Comparison of ENCODE assay signal across 12 cellular contexts in the genomic region with DNA sequence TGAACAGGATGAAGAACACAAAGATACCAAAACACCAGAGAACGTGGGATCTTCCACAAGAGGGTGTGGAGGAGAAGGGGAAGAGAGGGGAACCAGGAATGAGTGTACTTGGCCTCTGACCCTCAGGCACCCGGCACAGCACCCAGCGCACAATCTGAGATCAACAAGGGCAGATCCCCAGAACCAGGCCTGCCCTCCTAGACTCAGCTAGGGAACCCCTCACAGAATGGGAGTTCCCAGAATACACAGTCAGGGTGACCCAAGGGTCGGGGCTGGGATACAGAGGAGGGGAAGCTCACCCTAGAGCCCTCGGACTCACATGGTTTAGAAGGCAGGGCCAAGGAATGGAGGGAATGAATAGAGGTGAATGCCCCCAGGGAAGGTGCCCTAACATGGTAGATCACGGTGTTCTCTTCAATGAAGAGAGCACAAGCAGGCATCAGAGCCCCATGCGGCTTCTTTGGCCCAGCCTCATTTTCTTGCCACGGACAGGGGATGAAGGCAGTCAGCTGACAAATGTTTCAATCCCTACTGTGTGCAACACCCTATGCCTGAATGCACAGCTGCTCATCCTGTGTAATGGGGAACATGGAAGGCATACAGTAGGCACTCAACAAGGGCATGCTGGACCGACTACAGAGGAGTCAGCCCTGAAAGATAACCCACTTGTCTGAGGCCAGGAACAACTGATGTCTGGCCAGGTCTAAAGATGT. TPM values are rescaled to one million over a fixed set of nuclear protein-coding genes. Genes with fewer than 3 reads are reported as not detected.
DNase-seq lines count a peak whose midpoint lies in the region; ATAC-seq and TF ChIP-seq lines count a peak whose summit lies in the region.
"Had no signal": no experiment of that assay in that cellular context is flagged by ENCODE, and none has a peak within 500 bp of the region (broad histone marks: within the 10 kb centered on the region; RNA-seq: fewer than 3 reads in every experiment).

No MANE protein-coding gene starts in this region.

- H3K27me3 Mint-ChIP-seq in activated naive CD4-positive, alpha-beta T cell treated with anti-CD3 and anti-CD28 coated beads for 36 hours (ENCODE audit: low read depth): no peaks in the 10 kb centered on the region
- H3K27me3 Mint-ChIP-seq in activated CD8-positive, alpha-beta T cell treated with anti-CD3 and anti-CD28 coated beads, Interleukin-2, amount 10 ng/mL, durations not matched to agents 7 days and 5 days (ENCODE audit: low read depth): no peaks in the 10 kb centered on the region

- no peaks in the 10 kb centered on the region for H3K27me3 ChIP-seq in muscle layer of duodenum (ENCODE audit: low read depth, low read length)
- H3K27me3 ChIP-seq in upper lobe of left lung: no peaks in the 10 kb centered on the region
- H3K27me3 ChIP-seq: adrenal gland had no signal

- intact Hi-C loops in activated naive CD4-positive, alpha-beta T cell treated with anti-CD3 and anti-CD28 coated beads for 36 hours (cut with micrococcal nuclease): loop anchor here (1.0 to 2.0 kb wide), 3 partner anchors 15 to 66 kb away; a partner anchor contains a TSS

- H3K4me1 ChIP-seq in muscle layer of duodenum (ENCODE audit: control insufficient read depth in 1 of 2, insufficient read depth in 2 of 2, low read length in 2 of 2) (peaks cover 51 to 74% of the 10 kb centered on the region in 2 donors), upper lobe of left lung (peaks cover 77 to 83% (median 78%) of the 10 kb centered on the region in 4 donors)

- CTCF ChIA-PET in activated naive CD4-positive, alpha-beta T cell treated with anti-CD3 and anti-CD28 coated beads for 36 hours (lab: Charles Lee): interaction anchor here (0.6 to 14.7 kb wide), 6 partner anchors 16 to 178 kb away, joined by 3 to 189 read pairs (median 8); a partner anchor contains a TSS
- CTCF ChIA-PET in activated CD8-positive, alpha-beta T cell treated with anti-CD3 and anti-CD28 coated beads, Interleukin-2, amount 10 ng/mL, durations not matched to agents 7 days and 5 days (lab: Charles Lee): interaction anchor here (1.4 to 27.7 kb wide), 4 partner anchors 14 to 339 kb away, joined by 3 to 387 read pairs (median 185); a partner anchor contains a TSS

- no peak for TF ChIP-seq POLR2A in upper lobe of left lung (IDR thresholded peaks at IDR 0.05)

- H3K36me3 ChIP-seq in muscle layer of duodenum (ENCODE audit: control insufficient read depth in 1 of 2, insufficient read depth in 2 of 2, low read length in 2 of 2) (peaks cover 0 to 11% of the 10 kb centered on the region in 2 donors), upper lobe of left lung (peaks cover 0 to 6% (median 3%) of the 10 kb centered on the region in 4 donors)

- ATAC-seq in activated CD8-positive, alpha-beta T cell treated with anti-CD3 and anti-CD28 coated beads, Interleukin-2, amount 10 ng/mL, durations not matched to agents 7 days and 5 days: no peak
- ATAC-seq in upper lobe of left lung (ENCODE audit: low FRiP score in 2 of 2): no peak
- ATAC-seq: right cardiac atrium had no signal

- peaks cover 55% of the 10 kb centered on the region for H3K4me1 Mint-ChIP-seq in activated naive CD4-positive, alpha-beta T cell treated with anti-CD3 and anti-CD28 coated beads for 36 hours (ENCODE audit: low read depth)
- peaks cover 76% of the 10 kb centered on the region for H3K4me1 Mint-ChIP-seq in activated CD8-positive, alpha-beta T cell treated with anti-CD3 and anti-CD28 coated beads, Interleukin-2, amount 10 ng/mL, durations not matched to agents 7 days and 5 days (ENCODE audit: low read depth)

- H3K9me3 ChIP-seq in muscle layer of duodenum (ENCODE audit: control insufficient read depth in 1 of 2, low read length in 2 of 2): no peaks in the 10 kb centered on the region
- H3K9me3 ChIP-seq in upper lobe of left lung: no peaks in the 10 kb centered on the region
- H3K9me3 ChIP-seq: adrenal gland had no signal

- H3K4me3 ChIP-seq in muscle layer of duodenum (ENCODE audit: low read depth in 1 of 2, low read length in 2 of 2) (no peak overlapping the region), upper lobe of left lung (no peak overlapping the region)
- H3K4me3 ChIP-seq: adrenal gland had no signal

- peak overlapping the region; percentile 37 for H3K27ac ChIP-seq in muscle layer of duodenum (ENCODE audit: low read length)
- H3K27ac ChIP-seq in upper lobe of left lung: peak overlapping the region in 3 of 4 donors; percentile 57 to 74 (median 62)

- H3K4me3 Mint-ChIP-seq in activated naive CD4-positive, alpha-beta T cell treated with anti-CD3 and anti-CD28 coated beads for 36 hours: no peak overlapping the region
- no peak overlapping the region for H3K4me3 Mint-ChIP-seq in activated CD8-positive, alpha-beta T cell treated with anti-CD3 and anti-CD28 coated beads, Interleukin-2, amount 10 ng/mL, durations not matched to agents 7 days and 5 days

- POLR2A ChIA-PET in activated CD8-positive, alpha-beta T cell treated with anti-CD3 and anti-CD28 coated beads, Interleukin-2, amount 10 ng/mL, durations not matched to agents 7 days and 5 days (lab: Charles Lee): interaction anchor here (5.7 kb wide), 1 partner anchor 13 kb away, joined by 32 read pairs; a partner anchor contains a TSS

- H3K9me3 Mint-ChIP-seq in activated naive CD4-positive, alpha-beta T cell treated with anti-CD3 and anti-CD28 coated beads for 36 hours: no peaks in the 10 kb centered on the region
- no peaks in the 10 kb centered on the region for H3K9me3 Mint-ChIP-seq in activated CD8-positive, alpha-beta T cell treated with anti-CD3 and anti-CD28 coated beads, Interleukin-2, amount 10 ng/mL, durations not matched to agents 7 days and 5 days (ENCODE audit: insufficient read depth)

- TF ChIP-seq EP300 in upper lobe of left lung (IDR thresholded peaks at IDR 0.05): no peak

- 70 to 77% methylated on average over 7 to 8 of the region's 9 CpGs for WGBS in upper lobe of left lung, 2 donors

- DNase-seq in activated naive CD4-positive, alpha-beta T cell treated with anti-CD3 and anti-CD28 coated beads for 36 hours: no peak
- no peak for DNase-seq in activated naive CD4-positive, alpha-beta T cell treated with Interleukin-2 at 50 U/mL for 16 hours
- no peak for DNase-seq in activated CD8-positive, alpha-beta T cell treated with anti-CD3 and anti-CD28 coated beads, Interleukin-2, amount 10 ng/mL, durations not matched to agents 7 days and 5 days
- DNase-seq in upper lobe of left lung (no peak), NCI-H2171 treated with DMSO at 0.1 percent for 48 hours (lab: John Stamatoyannopoulos, UW) (no peak), H4 (ENCODE audit: low spot score) (no peak), T1000 (lab: John Stamatoyannopoulos, UW) (no peak)
- DNase-seq: hippocampal formation, NCI-H345, right cardiac atrium had no signal

- no peaks in the 10 kb centered on the region for H3K36me3 Mint-ChIP-seq in activated naive CD4-positive, alpha-beta T cell treated with anti-CD3 and anti-CD28 coated beads for 36 hours (ENCODE audit: low read depth)
- no peaks in the 10 kb centered on the region for H3K36me3 Mint-ChIP-seq in activated CD8-positive, alpha-beta T cell treated with anti-CD3 and anti-CD28 coated beads, Interleukin-2, amount 10 ng/mL, durations not matched to agents 7 days and 5 days (ENCODE audit: low read depth)

- TF ChIP-seq CTCF in upper lobe of left lung (IDR thresholded peaks at IDR 0.05): no peak

- H3K27ac Mint-ChIP-seq in activated naive CD4-positive, alpha-beta T cell treated with anti-CD3 and anti-CD28 coated beads for 36 hours: peak overlapping the region; percentile 96
- peak overlapping the region; percentile 6 for H3K27ac Mint-ChIP-seq in activated CD8-positive, alpha-beta T cell treated with anti-CD3 and anti-CD28 coated beads, Interleukin-2, amount 10 ng/mL, durations not matched to agents 7 days and 5 days

RNA-seq across cellular contexts. Expression of a gene that starts 13.1 kb away (rescaled TPM):
- 10 to 100 TPM in 1 of 2 experiments, 1 to 10 TPM in 1; 9.4 to 10.3 TPM for total RNA-seq in activated naive CD4-positive, alpha-beta T cell treated with anti-CD3 and anti-CD28 coated beads for 36 hours
- 1 to 10 TPM; 2.2 to 4.0 TPM for total RNA-seq in activated CD8-positive, alpha-beta T cell treated with anti-CD3 and anti-CD28 coated beads, Interleukin-2, amount 10 ng/mL, durations not matched to agents 7 days and 5 days
- total RNA-seq in upper lobe of left lung: 100 to 1,000 TPM in 1 of 6 donors, 10 to 100 TPM in 4, 1 to 10 TPM in 1; 9.9 to 118 (median 26.2) TPM
- 18.7 and 19.6 TPM in 2 replicates for total RNA-seq in H4 (2014; rRNA removed; shearing (Covaris generic))

RNA-seq across cellular contexts. Expression of a gene that starts 56.6 kb away (rescaled TPM):
- total RNA-seq in activated naive CD4-positive, alpha-beta T cell treated with anti-CD3 and anti-CD28 coated beads for 36 hours: 100 to 1,000 TPM; 185 to 198 TPM
- 100 to 1,000 TPM; 178 to 182 TPM for total RNA-seq in activated CD8-positive, alpha-beta T cell treated with anti-CD3 and anti-CD28 coated beads, Interleukin-2, amount 10 ng/mL, durations not matched to agents 7 days and 5 days
- 100 to 1,000 TPM in 5 of 6 donors, 10 to 100 TPM in 1; 55.5 to 342 (median 191) TPM for total RNA-seq in upper lobe of left lung
- 317 and 358 TPM in 2 replicates for total RNA-seq in H4 (2014; rRNA removed; shearing (Covaris generic))
